In the genomic region with DNA sequence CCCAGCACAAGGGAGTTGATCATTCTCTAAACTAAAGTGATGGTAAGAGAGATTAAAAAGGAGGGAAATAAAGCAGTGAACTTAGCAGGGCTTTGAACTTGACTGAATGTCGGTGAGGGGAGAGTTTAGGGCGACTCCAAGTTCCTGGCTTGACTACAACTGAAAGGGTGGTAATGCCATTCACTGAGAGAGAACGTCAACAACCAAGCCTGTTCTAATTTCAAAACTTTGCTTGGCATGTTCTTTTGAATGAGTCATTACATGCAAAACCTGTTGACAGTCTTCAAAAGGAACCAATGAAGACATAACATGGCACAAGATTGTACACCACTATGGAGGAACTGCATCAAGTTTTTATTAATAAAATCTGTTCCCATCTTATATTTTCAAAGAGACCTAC, we compare ENCODE assay signal across 15 cellular contexts. TPM values are rescaled to one million over a fixed set of nuclear protein-coding genes. Genes with fewer than 3 reads are reported as not detected.
A peak's percentile ranks its signal among the peaks of the same experiment; 100 is the strongest.
DNase-seq lines count a peak whose midpoint lies in the region; ATAC-seq and TF ChIP-seq lines count a peak whose summit lies in the region.
"Had no signal": no experiment of that assay in that cellular context is flagged by ENCODE, and none has a peak within 500 bp of the region (broad histone marks: within the 10 kb centered on the region; RNA-seq: fewer than 3 reads in every experiment).

No MANE protein-coding gene starts in this region.

- peak overlapping the region in 1 of 3 donors; percentile 6 for H3K27ac Mint-ChIP-seq in CD4-positive, CD25-positive, alpha-beta regulatory T cell

- no peak overlapping the region for H3K4me3 Mint-ChIP-seq in CD4-positive, CD25-positive, alpha-beta regulatory T cell
- H3K4me3 Mint-ChIP-seq: H9 had no signal

- no peaks in the 10 kb centered on the region for H3K27me3 Mint-ChIP-seq in CD4-positive, CD25-positive, alpha-beta regulatory T cell

- peaks cover 11 to 19% (median 14%) of the 10 kb centered on the region in 4 donors for H3K4me1 Mint-ChIP-seq in CD4-positive, CD25-positive, alpha-beta regulatory T cell
- H3K4me1 Mint-ChIP-seq: H9 had no signal

- H3K36me3 ChIP-seq in CD4-positive, CD25-positive, alpha-beta regulatory T cell (ENCODE audit: control insufficient read depth, insufficient read depth, low read length), result no peaks in the 10 kb centered on the region
- H3K36me3 ChIP-seq in adipocyte (ENCODE audit: control insufficient read depth, insufficient read depth, low read length, severe bottlenecking) (no peaks in the 10 kb centered on the region), body of pancreas (replicated peaks in 1 of 2; ENCODE audit: insufficient read depth in 1 of 2, low read depth in 2 of 2) (no peaks in the 10 kb centered on the region)
- H3K36me3 ChIP-seq: SJSA1 had no signal

- no peaks in the 10 kb centered on the region for H3K36me3 Mint-ChIP-seq in CD4-positive, CD25-positive, alpha-beta regulatory T cell

- DNase-seq in CD4-positive, CD25-positive, alpha-beta regulatory T cell, result peak in 1 of 3 donors; percentile 81
- DNase-seq in adipocyte (ENCODE audit: low read depth) (peak; percentile 3), iPS-NIHi7 (ENCODE audit: extremely low spot score) (no peak), body of pancreas (no peak), NCI-H2227 treated with DMSO at 0.1 percent for 48 hours (lab: John Stamatoyannopoulos, UW) (no peak)
- DNase-seq: H9, left colon, MM.1S, NCI-H526 treated with DMSO at 0.1 percent for 48 hours, small intestine had no signal

- H3K9me3 ChIP-seq in CD4-positive, CD25-positive, alpha-beta regulatory T cell (ENCODE audit: control insufficient read depth in 2 of 2, low read length in 2 of 2), result no peaks in the 10 kb centered on the region
- H3K9me3 ChIP-seq in adipocyte (ENCODE audit: control insufficient read depth, low read length) (no peaks in the 10 kb centered on the region), body of pancreas (no peaks in the 10 kb centered on the region)
- H3K9me3 ChIP-seq: SJSA1 had no signal

- no peaks in the 10 kb centered on the region for H3K9me3 Mint-ChIP-seq in CD4-positive, CD25-positive, alpha-beta regulatory T cell
- H3K9me3 Mint-ChIP-seq: H9 had no signal

- 69 to 76% methylated on average over 3 of the region's 3 CpGs for WGBS in body of pancreas, 2 donors

- ATAC-seq in CD4-positive, CD25-positive, alpha-beta regulatory T cell (ENCODE audit: low read depth in 2 of 2), result peak; percentile 69 to 81
- ATAC-seq in GM18867 (IDR thresholded peaks at IDR 0.05; ENCODE audit: unreplicated experiment), result peak; percentile 60
- peak; percentile 42 for ATAC-seq in HG03378 (IDR thresholded peaks at IDR 0.05; ENCODE audit: unreplicated experiment)
- no peak for ATAC-seq in body of pancreas
- no peak for ATAC-seq in HG03159 (IDR thresholded peaks at IDR 0.05; ENCODE audit: unreplicated experiment)
- ATAC-seq: left colon had no signal

- TF ChIP-seq POLR2A in body of pancreas (IDR thresholded peaks at IDR 0.05), result no peak

- H3K4me3 ChIP-seq in CD4-positive, CD25-positive, alpha-beta regulatory T cell (ENCODE audit: low read depth, low read length), result no peak overlapping the region
- H3K4me3 ChIP-seq in adipocyte (ENCODE audit: low read length), result no peak overlapping the region
- no peak overlapping the region for H3K4me3 ChIP-seq in body of pancreas
- H3K4me3 ChIP-seq: SJSA1 had no signal

- no peaks in the 10 kb centered on the region for H3K4me1 ChIP-seq in CD4-positive, CD25-positive, alpha-beta regulatory T cell (ENCODE audit: control insufficient read depth, insufficient read depth, low read length, poor library complexity, severe bottlenecking)
- H3K4me1 ChIP-seq in adipocyte (ENCODE audit: control insufficient read depth, insufficient read depth, low read length), result peaks cover 7% of the 10 kb centered on the region
- H3K4me1 ChIP-seq in body of pancreas, result no peaks in the 10 kb centered on the region
- H3K4me1 ChIP-seq: SJSA1 had no signal

- no peak for TF ChIP-seq CTCF in body of pancreas (IDR thresholded peaks at IDR 0.05)

- H3K27ac ChIP-seq in CD4-positive, CD25-positive, alpha-beta regulatory T cell (ENCODE audit: insufficient read depth, low read length, poor library complexity, severe bottlenecking), result no peak overlapping the region
- no peak overlapping the region for H3K27ac ChIP-seq in body of pancreas
- H3K27ac ChIP-seq: HL-60, SJSA1 had no signal

- H3K9ac ChIP-seq in adipocyte (ENCODE audit: low read length), result no peak overlapping the region

- H3K27me3 ChIP-seq in CD4-positive, CD25-positive, alpha-beta regulatory T cell (ENCODE audit: control insufficient read depth, insufficient read depth, low read length), result no peaks in the 10 kb centered on the region
- H3K27me3 ChIP-seq in adipocyte (replicated peaks; ENCODE audit: control insufficient read depth, insufficient read depth, low read length) (no peaks in the 10 kb centered on the region), body of pancreas (no peaks in the 10 kb centered on the region)
- H3K27me3 ChIP-seq: SJSA1 had no signal

- intact Hi-C loops in body of pancreas (cut with DNase I), result no loop called here

RNA-seq across cellular contexts. Expression of gene MYB, which starts 10.3 kb away (rescaled TPM):
- 17.4 TPM for total RNA-seq in CD4-positive, CD25-positive, alpha-beta regulatory T cell
- polyA plus RNA-seq in CD4-positive, CD25-positive, alpha-beta regulatory T cell, result 1 to 10 TPM; 1.4 to 5.1 (median 4.4) TPM
- total RNA-seq in body of pancreas, result not detected

Comparison
In these comparisons a context has a peak if more than half of its experiments do, and no peak if none do; other contexts are left out.
1. ATAC-seq: peak in CD4-positive, CD25-positive, alpha-beta regulatory T cell (2 of 2), GM18867 (single experiment) and HG03378 (single experiment); none in body of pancreas (single experiment) and HG03159 (single experiment).
2. RNA of gene MYB, which starts 10.3 kb away (total RNA-seq): 17.4 TPM in CD4-positive, CD25-positive, alpha-beta regulatory T cell (single experiment); not detected in body of pancreas; every median in the first group is over 10 times any median in the second.